In the genomic region with DNA sequence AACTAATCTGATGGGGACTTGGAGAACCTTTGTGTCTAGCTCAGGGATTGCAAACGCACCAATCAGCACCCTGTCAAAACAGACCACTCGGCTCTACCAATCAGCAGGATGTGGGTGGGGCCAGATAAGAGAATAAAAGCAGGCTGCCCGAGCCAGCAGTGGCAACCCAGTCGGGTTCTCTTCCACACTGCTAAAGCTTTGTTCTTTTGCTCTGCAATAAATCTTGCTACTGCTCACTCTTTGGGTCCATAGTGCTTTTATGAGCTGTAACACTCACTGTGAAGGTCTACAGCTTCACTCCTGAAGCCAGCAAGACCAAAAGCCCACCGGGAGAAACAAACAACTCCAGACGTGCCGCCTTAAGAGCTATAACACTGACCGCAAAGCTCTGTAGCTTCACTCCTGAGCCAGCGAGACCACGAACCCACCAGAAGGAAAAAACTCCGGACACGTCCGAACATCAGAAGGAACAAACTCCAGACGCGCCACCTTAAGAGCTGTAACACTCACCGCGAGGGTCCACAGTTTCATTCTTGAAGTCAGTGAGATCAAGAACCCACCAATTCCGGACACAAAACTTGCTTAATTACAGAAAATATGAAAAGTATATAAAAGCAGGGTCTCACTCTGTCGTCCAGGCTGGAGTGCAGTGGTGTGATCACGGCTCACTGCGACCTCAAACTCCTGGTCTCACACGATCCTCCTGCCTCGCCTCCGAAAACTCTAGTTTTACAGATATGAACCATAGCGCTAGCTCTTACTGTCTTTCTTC, we compare ENCODE assay signal across 9 cellular contexts. TPM values are rescaled to one million over a fixed set of nuclear protein-coding genes. Genes with fewer than 3 reads are reported as not detected.
DNase-seq lines count a peak whose midpoint lies in the region; ATAC-seq, FAIRE-seq and TF ChIP-seq lines count a peak whose summit lies in the region.
"Not testable (repeated sequence)": the region's sequence is repeated elsewhere in the genome, so short reads cannot be mapped to it uniquely, and the experiment has no call there.
"Had no signal": no experiment of that assay in that cellular context is flagged by ENCODE, and none has a peak within 500 bp of the region (broad histone marks: within the 10 kb centered on the region; RNA-seq: fewer than 3 reads in every experiment).

No MANE protein-coding gene starts in this region.

- POLR2A ChIA-PET in IMR-90 (lab: Charles Lee; ENCODE audit: unreplicated experiment) = not testable (repeated sequence)
- POLR2A ChIA-PET in T-cell (lab: Charles Lee) (interaction anchor here (0.7 to 1.3 kb wide), 5 partner anchors 38 to 1402 kb away, joined by 3 to 6 read pairs (median 3); a partner anchor contains a TSS), H1 (lab: Charles Lee; ENCODE audit: partially characterized antibody) (interaction anchor here (1.1 to 61.6 kb wide), 3 partner anchors 12 to 171 kb away, joined by 3 to 2251 read pairs (median 9); a partner anchor contains a TSS)

- not testable (repeated sequence) for H2BK15ac ChIP-seq in IMR-90 (ENCODE audit: low read depth, low read length); H1 (ENCODE audit: low read length)

- H3K9me1 ChIP-seq in IMR-90 (ENCODE audit: insufficient read depth, low read length) = not testable (repeated sequence)

- not testable (repeated sequence) for H3K14ac ChIP-seq in IMR-90 (replicated peaks; ENCODE audit: low read depth, low read length); H1 (ENCODE audit: insufficient read length)

- TF ChIP-seq POLR2A in IMR-90 (IDR thresholded peaks at IDR 0.05; ENCODE audit: low read depth, low read length); H1 (IDR thresholded peaks at IDR 0.05; ENCODE audit: control extremely low read depth in 1 of 2, low read depth in 2 of 2, low read length in 2 of 2); suprapubic skin (IDR thresholded peaks at IDR 0.05): not testable (repeated sequence)

- H3K27ac ChIP-seq in IMR-90 (ENCODE audit: insufficient read depth, low read length); H1 (ENCODE audit: low read depth, low read length); suprapubic skin: not testable (repeated sequence)
- H3K27ac ChIP-seq in liver (ENCODE audit: low read depth in 1 of 2, low read length in 2 of 2) (peak overlapping the region; percentile 93 to 100), parathyroid adenoma (peak overlapping the region; percentile 97)

- H3K18ac ChIP-seq in IMR-90 (ENCODE audit: low read depth, low read length) = not testable (repeated sequence)
- H3K18ac ChIP-seq in H1 (ENCODE audit: extremely low read depth, low read length) = peak overlapping the region; percentile 73; the same call in 1 of the 2 replicates

- not testable (repeated sequence) for H2BK20ac ChIP-seq in IMR-90 (ENCODE audit: low read depth, low read length); H1 (ENCODE audit: low read length)

- TF ChIP-seq CTCF in CD14-positive monocyte (IDR thresholded peaks at IDR 0.05); IMR-90 (conservative IDR thresholded peaks at IDR 0.05; ENCODE audit: low read depth, low read length); H1 (IDR thresholded peaks at IDR 0.05; ENCODE audit: control extremely low read depth in 1 of 3, insufficient read depth in 1 of 3, low read depth in 1 of 3, low read length in 3 of 3); liver (IDR thresholded peaks at IDR 0.05; ENCODE audit: low read depth, low read length, missing input control); parathyroid adenoma (IDR thresholded peaks at IDR 0.05); suprapubic skin (IDR thresholded peaks at IDR 0.05): not testable (repeated sequence)

- H2BK5ac ChIP-seq in IMR-90 (ENCODE audit: low read depth, low read length, poor library complexity, severe bottlenecking); H1 (ENCODE audit: low read depth, low read length): not testable (repeated sequence)

- not testable (repeated sequence) for BruUV-seq in IMR-90 (replicated peaks; lab: Mats Ljungman, UMichigan)

- H3K4me1 Mint-ChIP-seq in CD14-positive monocyte = peaks cover 47% of the 10 kb centered on the region
- H3K4me1 Mint-ChIP-seq in T-cell = peaks cover 47 to 57% (median 53%) of the 10 kb centered on the region in 3 donors
- H3K4me1 Mint-ChIP-seq in activated naive CD8-positive, alpha-beta T cell (ENCODE audit: low read depth) = peaks cover 51% of the 10 kb centered on the region

- not testable (repeated sequence) for H2BK120ac ChIP-seq in IMR-90 (ENCODE audit: low read depth, low read length); H1 (replicated peaks; ENCODE audit: low read depth, low read length)

- not testable (repeated sequence) for H3K79me2 ChIP-seq in H1 (ENCODE audit: control insufficient read depth in 1 of 2, insufficient read depth in 2 of 2, low read length in 2 of 2); parathyroid adenoma

- not testable (repeated sequence) for H3K9ac ChIP-seq in IMR-90 (ENCODE audit: low read depth, low read length); H1 (replicated peaks in 1 of 4; ENCODE audit: extremely low read depth in 1 of 4, low read depth in 3 of 4, low read length in 3 of 4); liver (ENCODE audit: low read depth in 1 of 2, low read length in 2 of 2); parathyroid adenoma

- not testable (repeated sequence) for FAIRE-seq in H1 (lab: Jason Lieb, UNC)

- CTCF ChIA-PET in IMR-90 (lab: Yijun Ruan, JAX) = interaction anchor here (0.7 to 1.9 kb wide), 4 partner anchors 38 to 180 kb away, joined by 3 to 6 read pairs (median 4); a partner anchor contains a TSS
- CTCF ChIA-PET in T-cell (lab: Charles Lee) = interaction anchor here in 1 of 2 donors (1.2 to 3.7 kb wide), 5 partner anchors 38 to 171 kb away, joined by 3 to 28 read pairs (median 6); a partner anchor contains a TSS
- CTCF ChIA-PET in H1 (lab: Charles Lee; ENCODE audit: partially characterized antibody) = interaction anchor here (0.6 to 11.0 kb wide), 42 partner anchors 9 to 246 kb away, joined by 3 to 103 read pairs (median 4); a partner anchor contains a TSS

- WGBS in IMR-90 (ENCODE audit: extremely low coverage in 2 of 2, insufficient read length in 1 of 2), 2 experiments = 65% methylated on average over 6 of the region's 25 CpGs; no CpG with 5 or more reads in 1 of the 2 experiments
- 83% methylated on average over 25 of the region's 25 CpGs; no CpG with 5 or more reads in 1 of the 2 experiments for WGBS in H1 (ENCODE audit: extremely low coverage in 1 of 2, insufficient coverage in 1 of 2, insufficient read length in 1 of 2, insufficient replicate concordance in 2 of 2, low coverage in 1 of 2, low lambda C conversion rate in 2 of 2, missing lambda C conversion rate in 1 of 2), 2 experiments
- 72% methylated on average over 25 of the region's 25 CpGs for whole genome bisulfite sequencing in liver
- 71% methylated on average over 24 of the region's 25 CpGs for WGBS in suprapubic skin

- H3K4me3 ChIP-seq in IMR-90 (ENCODE audit: insufficient read depth, low read depth, low read length); liver (ENCODE audit: low read depth in 1 of 3, low read length in 3 of 3); parathyroid adenoma (ENCODE audit: low read depth, low read length): not testable (repeated sequence)
- H3K4me3 ChIP-seq in H1 (ENCODE audit: extremely low read depth in 1 of 4, insufficient read depth in 2 of 4, low read depth in 3 of 4, low read length in 4 of 4) (peak overlapping the region in 3 of 4 experiments; percentile 68 to 74 (median 71); a peak in 3 of 8 replicates), suprapubic skin (peak overlapping the region; percentile 72)

- H3K9me3 Mint-ChIP-seq in CD14-positive monocyte; T-cell; activated naive CD8-positive, alpha-beta T cell (ENCODE audit: low read depth): not testable (repeated sequence)

- peak overlapping the region; percentile 20; the same call in 1 of the 2 replicates for H2AK5ac ChIP-seq in IMR-90 (ENCODE audit: low read depth, low read length)
- H2AK5ac ChIP-seq in H1 (ENCODE audit: low read depth, low read length) = not testable (repeated sequence)

- H3K9me3 ChIP-seq in IMR-90 (ENCODE audit: control insufficient read depth, insufficient read depth, low read length); H1 (ENCODE audit: insufficient read depth in 2 of 2, low read depth in 1 of 2, low read length in 1 of 2); liver (ENCODE audit: control insufficient read depth in 4 of 4, low read length in 3 of 4); parathyroid adenoma (ENCODE audit: control insufficient read depth, low read length); suprapubic skin: not testable (repeated sequence)

- TF ChIP-seq EP300 in H1 (IDR thresholded peaks at IDR 0.05; ENCODE audit: borderline replicate concordance in 1 of 2, low read depth in 2 of 2, low read length in 2 of 2); suprapubic skin (IDR thresholded peaks at IDR 0.05): not testable (repeated sequence)

- not testable (repeated sequence) for H4K91ac ChIP-seq in IMR-90 (ENCODE audit: insufficient read depth, low read depth, low read length); H1 (replicated peaks; ENCODE audit: insufficient read length, low read length)

- H3K4me2 ChIP-seq in IMR-90 (ENCODE audit: low read depth, low read length) (peak overlapping the region; percentile 2; the same call in 1 of the 2 replicates), parathyroid adenoma (ENCODE audit: low read length) (peak overlapping the region; percentile 82)
- H3K4me2 ChIP-seq in H1 (ENCODE audit: insufficient read depth in 1 of 2, low read depth in 2 of 2, low read length in 2 of 2) = not testable (repeated sequence)

- peak overlapping the region; percentile 80; the same call in 1 of the 2 replicates for H2BK12ac ChIP-seq in H1 (ENCODE audit: low read depth, low read length)

- H3K56ac ChIP-seq in IMR-90 (ENCODE audit: extremely low read depth, insufficient read depth, low read length); H1 (replicated peaks; ENCODE audit: insufficient read length, low read depth, low read length): not testable (repeated sequence)

- in situ Hi-C loops in IMR-90 (cut with MboI; ENCODE audit: low sequenced_read_pairs) = loop anchor here (5.0 kb wide), 1 partner anchor 171 kb away; no protein-coding TSS in a partner anchor

- not testable (repeated sequence) for H3K23me2 ChIP-seq in H1 (ENCODE audit: low read depth, low read length)

- peaks cover 5 to 25% of the 10 kb centered on the region in 2 experiments; a peak in 2 of 4 replicates for H3K79me1 ChIP-seq in IMR-90 (ENCODE audit: low read depth in 1 of 2, low read length in 2 of 2)
- H3K79me1 ChIP-seq in H1 (ENCODE audit: low read depth, low read length) = not testable (repeated sequence)

- peak overlapping the region in 1 of 2 experiments; percentile 86; a peak in 1 of 4 replicates for H4K8ac ChIP-seq in IMR-90 (ENCODE audit: low read depth in 2 of 2, low read length in 2 of 2)
- not testable (repeated sequence) for H4K8ac ChIP-seq in H1 (ENCODE audit: extremely low read depth, insufficient read depth, low read length)

- peak overlapping the region; percentile 95 for H3K4me3 Mint-ChIP-seq in CD14-positive monocyte
- peak overlapping the region; percentile 76 to 88 (median 87) for H3K4me3 Mint-ChIP-seq in T-cell
- peak overlapping the region; percentile 90 for H3K4me3 Mint-ChIP-seq in activated naive CD8-positive, alpha-beta T cell

- H4K5ac ChIP-seq in IMR-90 (ENCODE audit: low read depth, low read length); H1 (ENCODE audit: insufficient read length, low read depth, low read length): not testable (repeated sequence)

- H3K4me1 ChIP-seq in IMR-90 (ENCODE audit: control insufficient read depth, insufficient read depth, low read length); H1 (replicated peaks in 1 of 4; ENCODE audit: control insufficient read depth in 3 of 4, insufficient read depth in 4 of 4, low read length in 3 of 4); liver (ENCODE audit: control insufficient read depth in 4 of 4, insufficient read depth in 4 of 4, low read length in 3 of 4); parathyroid adenoma: not testable (repeated sequence)
- H3K4me1 ChIP-seq in suprapubic skin = peaks cover 11% of the 10 kb centered on the region

- H3K27ac Mint-ChIP-seq in CD14-positive monocyte (peak overlapping the region; percentile 16 to 100 (median 99)), T-cell (peak overlapping the region; percentile 89 to 97)
- peak overlapping the region; percentile 95 for H3K27ac Mint-ChIP-seq in activated naive CD8-positive, alpha-beta T cell

- not testable (repeated sequence) for ATAC-seq in IMR-90 (ENCODE audit: low read depth)
- ATAC-seq in T-cell (replicated peaks in 1 of 4) = peak in 1 of 4 experiments; percentile 0

- intact Hi-C loops in CD14-positive monocyte (cut with micrococcal nuclease) = loop anchor here (2.0 kb wide), 1 partner anchor 170 kb away; no protein-coding TSS in a partner anchor
- intact Hi-C loops in IMR-90 (cut with micrococcal nuclease) = loop anchor here (1.0 to 10.0 kb wide), 4 partner anchors 76 to 282 kb away; a partner anchor contains a TSS

- H3K4ac ChIP-seq in IMR-90 (ENCODE audit: low read depth, low read length) = peak overlapping the region; percentile 75; the same call in 1 of the 2 replicates
- not testable (repeated sequence) for H3K4ac ChIP-seq in H1 (replicated peaks; ENCODE audit: insufficient read length, low read depth, low read length)

- not testable (repeated sequence) for TF ChIP-seq RAD21 in IMR-90 (IDR thresholded peaks at IDR 0.05; ENCODE audit: low read length); H1 (IDR thresholded peaks at IDR 0.05 in 1 of 2, conservative IDR thresholded peaks at IDR 0.05 in 1 of 2; ENCODE audit: low read depth in 2 of 2, low read length in 2 of 2); liver (IDR thresholded peaks at IDR 0.05)

- H3K36me3 ChIP-seq in IMR-90 (ENCODE audit: control insufficient read depth, insufficient read depth, low read length); H1 (ENCODE audit: control insufficient read depth in 2 of 4, insufficient read depth in 4 of 4, low read length in 3 of 4); liver (ENCODE audit: control insufficient read depth in 4 of 4, insufficient read depth in 3 of 4, low read depth in 1 of 4, low read length in 3 of 4); parathyroid adenoma (ENCODE audit: control insufficient read depth, insufficient read depth, low read length); suprapubic skin: not testable (repeated sequence)

- H4K20me1 ChIP-seq in IMR-90 (ENCODE audit: insufficient read depth, low read length); H1 (replicated peaks in 1 of 2; ENCODE audit: control insufficient read depth in 1 of 2, insufficient read depth in 2 of 2, low read length in 2 of 2): not testable (repeated sequence)

- not testable (repeated sequence) for H3K27me3 Mint-ChIP-seq in CD14-positive monocyte (ENCODE audit: low read depth in 3 of 3); T-cell; activated naive CD8-positive, alpha-beta T cell

- DNase-seq in CD14-positive monocyte (ENCODE audit: low spot score); IMR-90; T-cell; H1 (ENCODE audit: low read depth in 1 of 2, low spot score in 2 of 2); suprapubic skin (ENCODE audit: low spot score in 2 of 2): not testable (repeated sequence)

- H2AK9ac ChIP-seq in IMR-90 (replicated peaks; ENCODE audit: low read depth, low read length, poor library complexity) = peak overlapping the region; percentile 60

- H2AFZ ChIP-seq in IMR-90 (replicated peaks; ENCODE audit: low read length, poor library complexity) = peak overlapping the region; percentile 93
- H2AFZ ChIP-seq in H1 (ENCODE audit: low read length) = not testable (repeated sequence)
- H2AFZ ChIP-seq in parathyroid adenoma = peak overlapping the region; percentile 61

- not testable (repeated sequence) for H3K27me3 ChIP-seq in IMR-90 (ENCODE audit: control insufficient read depth, insufficient read depth, low read length); H1 (replicated peaks in 1 of 4; ENCODE audit: control insufficient read depth in 3 of 4, extremely low read depth in 1 of 4, insufficient read depth in 3 of 4, low read length in 3 of 4); liver (ENCODE audit: control insufficient read depth in 4 of 4, insufficient read depth in 4 of 4, low read length in 3 of 4); parathyroid adenoma (ENCODE audit: control insufficient read depth, insufficient read depth, low read length); suprapubic skin

- peaks cover 13 to 20% of the 10 kb centered on the region in 2 donors for H3K36me3 Mint-ChIP-seq in CD14-positive monocyte
- H3K36me3 Mint-ChIP-seq in T-cell = peaks cover 21% of the 10 kb centered on the region
- H3K36me3 Mint-ChIP-seq in activated naive CD8-positive, alpha-beta T cell = not testable (repeated sequence)

- not testable (repeated sequence) for H3K23ac ChIP-seq in IMR-90 (ENCODE audit: low read depth, low read length); H1 (ENCODE audit: insufficient read length)

- dilution Hi-C loops in IMR-90 (cut with HindIII; ENCODE audit: low sequenced_read_pairs, unreplicated experiment) = not testable (repeated sequence)

RNA-seq across cellular contexts. Expression of a gene that starts 26.0 kb away (rescaled TPM):
- not detected for polyA plus RNA-seq in CD14-positive monocyte
- not detected in 2 replicates for total RNA-seq in IMR-90 (2012; rRNA removed)
- not detected in 2 replicates for polyA plus RNA-seq in IMR-90 (2012; rRNA removed)
- not detected in 2 replicates for polyA plus RNA-seq in IMR-90 (2012; cell fraction: cytosol; rRNA removed)
- 0.28 TPM in 1 of 2 replicates, not detected in the other for polyA plus RNA-seq in IMR-90 (2012; cell fraction: nucleus; rRNA removed; ENCODE audit: low replicate concordance)
- 1 to 10 TPM in 3 of 5 donors, under 1 TPM in 1, not detected in 1; 0.61 to 3.9 (median 2.9) TPM for total RNA-seq in T-cell
- total RNA-seq in H1 (2021; fragmentation: NEBNext Ultra II Directional; extraction: Animal tissue kit (Norgen Biotek cat#: 25700)) = 2,526 and 2,533 TPM in 2 replicates
- polyA plus RNA-seq in H1 (2011; rRNA removed) = 2,437 and 2,958 TPM in 2 replicates
- 3,112 TPM for polyA plus RNA-seq in H1 (2011; cell fraction: cytosol; rRNA removed)
- 1,732 TPM for polyA plus RNA-seq in H1 (2011; cell fraction: nucleus; rRNA removed)
- 1,944 to 3,021 TPM (median 2,827 TPM) in 4 replicates for polyA plus RNA-seq in H1 (2012, experiment 1 of 2)
- polyA plus RNA-seq in H1 (2012, experiment 2 of 2) = 3,585 TPM
- 2,440 TPM for polyA plus RNA-seq in H1 (2013, experiment 1 of 2)
- polyA plus RNA-seq in H1 (2013, experiment 2 of 2) = 2,561 TPM
- 686 and 909 TPM in 2 replicates for polyA minus RNA-seq in H1 (2011; rRNA and poly(A)+ RNA removed)
- polyA minus RNA-seq in H1 (2011; cell fraction: cytosol; rRNA and poly(A)+ RNA removed) = 545 TPM
- 413 TPM for polyA minus RNA-seq in H1 (2011; cell fraction: nucleus; rRNA and poly(A)+ RNA removed)
- 1 to 10 TPM in 1 of 2 donors, not detected in 1; 3.2 TPM for total RNA-seq in liver
- polyA plus RNA-seq in liver = under 1 TPM in 1 of 2 donors, not detected in 1; 0.32 TPM
- total RNA-seq in suprapubic skin = 10 to 100 TPM in 1 of 4 donors, 1 to 10 TPM in 2, under 1 TPM in 1; 0.85 to 13.0 (median 7.7) TPM

RNA-seq across cellular contexts. Expression of a gene that starts 38.0 kb away (rescaled TPM):
- polyA plus RNA-seq in CD14-positive monocyte (1 to 10 TPM in 1 of 2 donors, under 1 TPM in 1; 0.75 to 1.1 TPM), IMR-90 (2012; rRNA removed) (13.1 and 15.1 TPM in 2 replicates), H1 (2011; rRNA removed) (7.2 and 12.5 TPM in 2 replicates), liver (1 to 10 TPM in 1 of 2 donors, under 1 TPM in 1; 0.63 to 3.4 TPM)
- total RNA-seq in IMR-90 (2012; rRNA removed) (14.2 and 14.4 TPM in 2 replicates), T-cell (10 to 100 TPM in 1 of 5 donors, 1 to 10 TPM in 4; 5.9 to 10.8 (median 9.6) TPM), liver (10 to 100 TPM in 1 of 2 donors, under 1 TPM in 1; 0.67 to 16.8 TPM), suprapubic skin (10 to 100 TPM; 14.8 to 24.3 (median 23.8) TPM)
- 10.2 and 10.6 TPM in 2 replicates for polyA plus RNA-seq in IMR-90 (2012; cell fraction: cytosol; rRNA removed)
- polyA plus RNA-seq in IMR-90 (2012; cell fraction: nucleus; rRNA removed; ENCODE audit: low replicate concordance) = 9.1 and 19.5 TPM in 2 replicates
- 10.0 and 11.0 TPM in 2 replicates for total RNA-seq in H1 (2021; fragmentation: NEBNext Ultra II Directional; extraction: Animal tissue kit (Norgen Biotek cat#: 25700))
- 10.0 TPM for polyA plus RNA-seq in H1 (2011; cell fraction: cytosol; rRNA removed)
- 15.6 TPM for polyA plus RNA-seq in H1 (2011; cell fraction: nucleus; rRNA removed)
- polyA plus RNA-seq in H1 (2012, experiment 1 of 2) = 9.6 to 10.7 TPM (median 10.2 TPM) in 4 replicates
- 8.6 TPM for polyA plus RNA-seq in H1 (2012, experiment 2 of 2)
- polyA plus RNA-seq in H1 (2013, experiment 1 of 2) = 6.5 TPM
- polyA plus RNA-seq in H1 (2013, experiment 2 of 2) = 6.5 TPM
- polyA minus RNA-seq in H1 (2011; rRNA and poly(A)+ RNA removed) = 5.5 and 5.6 TPM in 2 replicates
- polyA minus RNA-seq in H1 (2011; cell fraction: cytosol; rRNA and poly(A)+ RNA removed) = 5.3 TPM
- polyA minus RNA-seq in H1 (2011; cell fraction: nucleus; rRNA and poly(A)+ RNA removed) = 5.4 TPM

RNA-seq across cellular contexts. Expression of a gene that starts 38.8 kb away (rescaled TPM):
- polyA plus RNA-seq in CD14-positive monocyte (1 to 10 TPM; 2.2 to 2.8 TPM), IMR-90 (2012; rRNA removed) (13.1 and 14.2 TPM in 2 replicates), H1 (2011; rRNA removed) (20.9 and 32.8 TPM in 2 replicates), liver (1 to 10 TPM; 3.1 to 5.6 TPM)
- total RNA-seq in IMR-90 (2012; rRNA removed) (16.1 and 22.0 TPM in 2 replicates), T-cell (10 to 100 TPM; 20.7 to 38.6 (median 28.1) TPM), liver (1 to 10 TPM; 6.9 to 9.9 TPM), suprapubic skin (10 to 100 TPM; 10.7 to 33.4 (median 16.5) TPM)
- polyA plus RNA-seq in IMR-90 (2012; cell fraction: cytosol; rRNA removed) = 7.8 and 11.6 TPM in 2 replicates
- polyA plus RNA-seq in IMR-90 (2012; cell fraction: nucleus; rRNA removed; ENCODE audit: low replicate concordance) = 45.9 and 57.1 TPM in 2 replicates
- total RNA-seq in H1 (2021; fragmentation: NEBNext Ultra II Directional; extraction: Animal tissue kit (Norgen Biotek cat#: 25700)) = 38.0 and 38.2 TPM in 2 replicates
- 50.9 TPM for polyA plus RNA-seq in H1 (2011; cell fraction: cytosol; rRNA removed)
- polyA plus RNA-seq in H1 (2011; cell fraction: nucleus; rRNA removed) = 138 TPM
- polyA plus RNA-seq in H1 (2012, experiment 1 of 2) = 36.7 to 61.3 TPM (median 50.8 TPM) in 4 replicates
- polyA plus RNA-seq in H1 (2012, experiment 2 of 2) = 19.0 TPM
- polyA plus RNA-seq in H1 (2013, experiment 1 of 2) = 19.9 TPM
- 17.6 TPM for polyA plus RNA-seq in H1 (2013, experiment 2 of 2)
- 29.0 and 29.1 TPM in 2 replicates for polyA minus RNA-seq in H1 (2011; rRNA and poly(A)+ RNA removed)
- 20.8 TPM for polyA minus RNA-seq in H1 (2011; cell fraction: cytosol; rRNA and poly(A)+ RNA removed)
- 43.1 TPM for polyA minus RNA-seq in H1 (2011; cell fraction: nucleus; rRNA and poly(A)+ RNA removed)

RNA-seq across cellular contexts. Expression of a gene that starts 57.6 kb away (rescaled TPM):
- polyA plus RNA-seq in CD14-positive monocyte (not detected), IMR-90 (2012; rRNA removed) (not detected in 2 replicates), H1 (2011; rRNA removed) (0.11 and 0.58 TPM in 2 replicates), liver (not detected)
- total RNA-seq in IMR-90 (2012; rRNA removed) (not detected in 2 replicates), T-cell (not detected), liver (not detected), suprapubic skin (10 to 100 TPM in 3 of 4 donors, 1 to 10 TPM in 1; 5.9 to 63.0 (median 27.8) TPM)
- polyA plus RNA-seq in IMR-90 (2012; cell fraction: cytosol; rRNA removed) = not detected in 2 replicates
- polyA plus RNA-seq in IMR-90 (2012; cell fraction: nucleus; rRNA removed; ENCODE audit: low replicate concordance) = 0.09 TPM in 1 of 2 replicates, not detected in the other
- not detected in 2 replicates for total RNA-seq in H1 (2021; fragmentation: NEBNext Ultra II Directional; extraction: Animal tissue kit (Norgen Biotek cat#: 25700))
- polyA plus RNA-seq in H1 (2011; cell fraction: cytosol; rRNA removed) = 0.39 TPM
- polyA plus RNA-seq in H1 (2011; cell fraction: nucleus; rRNA removed) = 1.4 TPM
- 0.52 to 0.62 TPM (median 0.57 TPM) in 3 of 4 replicates, not detected in the other for polyA plus RNA-seq in H1 (2012, experiment 1 of 2)
- 0.21 TPM for polyA plus RNA-seq in H1 (2012, experiment 2 of 2)
- 1.6 TPM for polyA plus RNA-seq in H1 (2013, experiment 1 of 2)
- 1.6 TPM for polyA plus RNA-seq in H1 (2013, experiment 2 of 2)
- not detected in 2 replicates for polyA minus RNA-seq in H1 (2011; rRNA and poly(A)+ RNA removed)
- polyA minus RNA-seq in H1 (2011; cell fraction: cytosol; rRNA and poly(A)+ RNA removed) = not detected
- not detected for polyA minus RNA-seq in H1 (2011; cell fraction: nucleus; rRNA and poly(A)+ RNA removed)
- polyA plus RNA-seq: small intestine had no signal

Comparison
In these comparisons a context has a peak if more than half of its experiments do, and no peak if none do; other contexts are left out.
1. RNA of a gene that starts 26.0 kb away (total RNA-seq): 2,526 to 2,533 TPM in H1; 0.85 to 13.0 TPM in suprapubic skin, 3.2 TPM in liver, 0.61 to 3.9 TPM in T-cell and not detected in IMR-90; every median in the first group is over 100 times any median in the second.
2. Peak in every context shown above with its lines, with median percentiles within 50 percentile points of each other: H3K27ac Mint-ChIP-seq and H3K4me3 Mint-ChIP-seq.